In genomic region chr5:149434162-149435014, GRCh38 we compare ENCODE assay signal across 9 cellular contexts. TPM values are rescaled to one million over a fixed set of nuclear protein-coding genes. Genes with fewer than 3 reads are reported as not detected.
DNase-seq lines count a peak whose midpoint lies in the region; ATAC-seq and TF ChIP-seq lines count a peak whose summit lies in the region.
"Had no signal": no experiment of that assay in that cellular context is flagged by ENCODE, and none has a peak within 500 bp of the region (broad histone marks: within the 10 kb centered on the region; RNA-seq: fewer than 3 reads in every experiment).

No MANE protein-coding gene starts in this region.

- ATAC-seq in GM18870 (IDR thresholded peaks at IDR 0.05; ENCODE audit: unreplicated experiment) = no peak

- H3K9me3 Mint-ChIP-seq in T-helper 2 cell treated with Interferon-gamma antibody and Interleukin-4, amounts not matched to agents 5 μg/mL and 100 μg/mL, for 36 hours = no peaks in the 10 kb centered on the region
- H3K9me3 Mint-ChIP-seq: activated naive CD4-positive, alpha-beta T cell treated with anti-CD3 and anti-CD28 coated beads, Interleukin-2, amount 50 U/mL, for 24 hours had no signal

- no peak overlapping the region for H3K27ac Mint-ChIP-seq in T-helper 2 cell treated with Interferon-gamma antibody and Interleukin-4, amounts not matched to agents 5 μg/mL and 100 μg/mL, for 36 hours
- H3K27ac Mint-ChIP-seq: activated naive CD4-positive, alpha-beta T cell treated with anti-CD3 and anti-CD28 coated beads, Interleukin-2, amount 50 U/mL, for 24 hours had no signal

- in situ Hi-C loops in astrocyte of the cerebellum (cut with HindIII; ENCODE audit: low sequenced_read_pairs) = no loop called here

- H3K27me3 Mint-ChIP-seq in T-helper 2 cell treated with Interferon-gamma antibody and Interleukin-4, amounts not matched to agents 5 μg/mL and 100 μg/mL, for 36 hours (ENCODE audit: low read depth) = no peaks in the 10 kb centered on the region
- H3K27me3 Mint-ChIP-seq: activated naive CD4-positive, alpha-beta T cell treated with anti-CD3 and anti-CD28 coated beads, Interleukin-2, amount 50 U/mL, for 24 hours had no signal

- DNase-seq in GDM1 (lab: John Stamatoyannopoulos, UW) (peak; percentile 42), M059J (ENCODE audit: low read depth) (peak; percentile 50), astrocyte of the cerebellum (ENCODE audit: low read depth) (no peak), iPS-NIHi7 (ENCODE audit: extremely low spot score) (peak; percentile 89), middle frontal gyrus (ENCODE audit: extremely low spot score, low spot score) (no peak)
- DNase-seq in T-helper 2 cell treated with Interferon-gamma antibody and Interleukin-4, amounts not matched to agents 5 μg/mL and 100 μg/mL, for 36 hours (ENCODE audit: low spot score) = peak; percentile 21
- DNase-seq in stimulated activated CD4-positive, alpha-beta T cell treated with anti-CD3 and anti-CD28 coated beads, Interleukin-1b, Interleukin-23, amount 100 ng/mL, for 48 hours = peak; percentile 38

- H3K4me1 Mint-ChIP-seq in T-helper 2 cell treated with Interferon-gamma antibody and Interleukin-4, amounts not matched to agents 5 μg/mL and 100 μg/mL, for 36 hours (ENCODE audit: low read depth) = peaks cover 23% of the 10 kb centered on the region
- H3K4me1 Mint-ChIP-seq: activated naive CD4-positive, alpha-beta T cell treated with anti-CD3 and anti-CD28 coated beads, Interleukin-2, amount 50 U/mL, for 24 hours had no signal

- TF ChIP-seq CTCF in astrocyte of the cerebellum (IDR thresholded peaks at IDR 0.05; ENCODE audit: low read depth, low read length, missing control alignments) = peak; percentile 90

- H3K4me3 ChIP-seq in astrocyte of the cerebellum (ENCODE audit: low read depth, low read length) = no peak overlapping the region

- H3K36me3 Mint-ChIP-seq in T-helper 2 cell treated with Interferon-gamma antibody and Interleukin-4, amounts not matched to agents 5 μg/mL and 100 μg/mL, for 36 hours (ENCODE audit: low read depth) = no peaks in the 10 kb centered on the region
- H3K36me3 Mint-ChIP-seq: activated naive CD4-positive, alpha-beta T cell treated with anti-CD3 and anti-CD28 coated beads, Interleukin-2, amount 50 U/mL, for 24 hours had no signal

- no peak overlapping the region for H3K4me3 Mint-ChIP-seq in T-helper 2 cell treated with Interferon-gamma antibody and Interleukin-4, amounts not matched to agents 5 μg/mL and 100 μg/mL, for 36 hours
- H3K4me3 Mint-ChIP-seq: activated naive CD4-positive, alpha-beta T cell treated with anti-CD3 and anti-CD28 coated beads, Interleukin-2, amount 50 U/mL, for 24 hours had no signal

RNA-seq across cellular contexts. Expression of gene IL17B, which starts 55.3 kb away (rescaled TPM):
- total RNA-seq in M059J (2014; rRNA removed; shearing (Covaris generic)) = not detected in 2 replicates

Comparison
In these comparisons a context has a peak if more than half of its experiments do, and no peak if none do; other contexts are left out.
1. DNase-seq: peak in GDM1 (single experiment), M059J (single experiment), T-helper 2 cell treated with Interferon-gamma antibody and Interleukin-4, amounts not matched to agents 5 μg/mL and 100 μg/mL, for 36 hours (single experiment), iPS-NIHi7 (single experiment) and stimulated activated CD4-positive, alpha-beta T cell treated with anti-CD3 and anti-CD28 coated beads, Interleukin-1b, Interleukin-23, amount 100 ng/mL, for 48 hours (single experiment); none in astrocyte of the cerebellum (single experiment) and middle frontal gyrus (single experiment).